ENCODE assay signal across 8 cellular contexts in genomic region chr14:64704145-64704742, GRCh38. TPM values are rescaled to one million over a fixed set of nuclear protein-coding genes. Genes with fewer than 3 reads are reported as not detected.
A peak's percentile ranks its signal among the peaks of the same experiment; 100 is the strongest.
DNase-seq lines count a peak whose midpoint lies in the region; ATAC-seq and TF ChIP-seq lines count a peak whose summit lies in the region.

PLEKHG3 (plus strand) TSS chr14:64704424; CDS start chr14:64727632, 23,208 bp downstream.

- no peak for TF ChIP-seq CTCF in GM20000 (IDR thresholded peaks at IDR 0.05; ENCODE audit: extremely low read depth, missing control alignments)
- TF ChIP-seq CTCF in neural progenitor cell (IDR thresholded peaks at IDR 0.05): no peak

- H3K4me1 ChIP-seq in neural progenitor cell: peaks cover 76% of the 10 kb centered on the region

- H3K4me3 Mint-ChIP-seq in neural progenitor cell: peak within 1 kb of the TSS; percentile 89

- peaks cover 74% of the 10 kb centered on the region for H3F3A ChIP-seq in neural progenitor cell (ENCODE audit: low read depth)

- no peaks in the 10 kb centered on the region for H3K36me3 ChIP-seq in neural progenitor cell

- H3K36me3 Mint-ChIP-seq in neural progenitor cell: no peaks in the 10 kb centered on the region

- intact Hi-C loops in head of caudate nucleus (cut with DNase I): no loop called here

- peaks cover 37% of the 10 kb centered on the region for H4K20me1 ChIP-seq in neural progenitor cell (ENCODE audit: low read depth)

- peaks cover 33% of the 10 kb centered on the region for H3K27me3 Mint-ChIP-seq in neural progenitor cell (ENCODE audit: insufficient read depth, low read depth)

- peaks cover 21% of the 10 kb centered on the region for H3K27me3 ChIP-seq in neural progenitor cell

- H3K9me3 ChIP-seq in neural progenitor cell (ENCODE audit: low read depth): no peaks in the 10 kb centered on the region

- peak within 1 kb of the TSS; percentile 93 for H3K4me2 ChIP-seq in neural progenitor cell

- ATAC-seq in HG02798 (IDR thresholded peaks at IDR 0.05; ENCODE audit: poor library complexity, unreplicated experiment): no peak

- no peaks in the 10 kb centered on the region for H3K9me3 Mint-ChIP-seq in neural progenitor cell

- no peak within 1 kb of the TSS for H3K27ac Mint-ChIP-seq in neural progenitor cell

- peak within 1 kb of the TSS; percentile 87 for H2AFZ ChIP-seq in neural progenitor cell (replicated peaks)

- H3K4me1 Mint-ChIP-seq in neural progenitor cell: peaks cover 71% of the 10 kb centered on the region

- peak within 1 kb of the TSS; percentile 51 for H3K27ac ChIP-seq in adipose tissue (ENCODE audit: low read depth, low read length)
- no peak within 1 kb of the TSS for H3K27ac ChIP-seq in neural progenitor cell

- peak; percentile 75 for DNase-seq in 8988T
- peak; percentile 38 for DNase-seq in GM20000 (ENCODE audit: low spot score)
- peak; percentile 70 for DNase-seq in NCI-H748 treated with DMSO at 0.1 percent for 48 hours (lab: John Stamatoyannopoulos, UW)
- peak; percentile 57 to 96 (median 89) for DNase-seq in head of caudate nucleus
- peak; percentile 85 for DNase-seq in neural progenitor cell (ENCODE audit: low spot score)
- DNase-seq in GF-D8 (lab: John Stamatoyannopoulos, UW): no peak

- WGBS in adipose tissue, 3 donors: 0 to 1% (median 0%) methylated on average over 44 to 69 of the region's 69 CpGs

- peaks cover 51% of the 10 kb centered on the region for H3K79me2 ChIP-seq in neural progenitor cell (ENCODE audit: low read depth)

- H3K9ac ChIP-seq in neural progenitor cell: peak within 1 kb of the TSS; percentile 41

- H3K4me3 ChIP-seq in neural progenitor cell: peak within 1 kb of the TSS; percentile 82

RNA-seq across cellular contexts. Expression of gene PLEKHG3, which starts in this region (rescaled TPM):
- 10 to 100 TPM; 17.8 to 23.5 (median 21.3) TPM for polyA plus RNA-seq in adipose tissue
- total RNA-seq in neural progenitor cell (ENCODE audit: low replicate concordance): 12.6 and 50.0 TPM in 2 replicates
